In genomic region chr1:36420836-36421317, GRCh38 we compare ENCODE assay signal across 8 cellular contexts.
DNase-seq lines count a peak whose midpoint lies in the region; ATAC-seq lines count a peak whose summit lies in the region.

No MANE protein-coding gene starts in this region.

- ATAC-seq in HG03175 (IDR thresholded peaks at IDR 0.05; ENCODE audit: unreplicated experiment) (peak; percentile 74), GM21737 (IDR thresholded peaks at IDR 0.05; ENCODE audit: unreplicated experiment) (no peak)
- ATAC-seq in central memory CD8-positive, alpha-beta T cell (replicated peaks; ENCODE audit: extremely low read depth, poor library complexity, severe bottlenecking): peak; percentile 96

- H3K27ac Mint-ChIP-seq in central memory CD8-positive, alpha-beta T cell (ENCODE audit: low read depth): peak overlapping the region; percentile 75

- no peaks in the 10 kb centered on the region for H3K27me3 Mint-ChIP-seq in central memory CD8-positive, alpha-beta T cell

- peak overlapping the region; percentile 36 for H3K4me3 Mint-ChIP-seq in central memory CD8-positive, alpha-beta T cell

- DNase-seq in DMS153 (lab: John Stamatoyannopoulos, UW) (peak; percentile 84), NCI-H524 (lab: John Stamatoyannopoulos, UW) (peak; percentile 8 to 68), left kidney (ENCODE audit: low read depth, low spot score) (peak; percentile 91)
- peak; percentile 92 to 96 for DNase-seq in activated CD4-positive, alpha-beta T cell treated with anti-CD3 and anti-CD28 coated beads for 24 hours (ENCODE audit: low read depth in 2 of 2)
- DNase-seq in central memory CD8-positive, alpha-beta T cell (ENCODE audit: low spot score in 2 of 2): peak; percentile 81 to 92
- DNase-seq in stimulated activated CD4-positive, alpha-beta T cell treated with anti-CD3 and anti-CD28 coated beads, Interleukin-2, amount 100 ng/mL, for 48 hours: peak; percentile 97

- H3K4me1 Mint-ChIP-seq in central memory CD8-positive, alpha-beta T cell: peaks cover 13% of the 10 kb centered on the region

- H3K36me3 Mint-ChIP-seq in central memory CD8-positive, alpha-beta T cell (ENCODE audit: insufficient read depth): no peaks in the 10 kb centered on the region

- no peaks in the 10 kb centered on the region for H3K9me3 Mint-ChIP-seq in central memory CD8-positive, alpha-beta T cell

Comparison
In these comparisons a context has a peak if more than half of its experiments do, and no peak if none do; other contexts are left out.
1. DNase-seq: peak in every context shown above with its lines; median percentile 97 in stimulated activated CD4-positive, alpha-beta T cell treated with anti-CD3 and anti-CD28 coated beads, Interleukin-2, amount 100 ng/mL, for 48 hours; 94 in activated CD4-positive, alpha-beta T cell treated with anti-CD3 and anti-CD28 coated beads for 24 hours; 91 in left kidney; 86 in central memory CD8-positive, alpha-beta T cell; 84 in DMS153; 38 in NCI-H524.